ENCODE assay signal across 1 cellular context in genomic region chr1:46301406-46302090, GRCh38.
TF ChIP-seq lines count a peak whose summit lies in the region.

No MANE protein-coding gene starts in this region.

TF ChIP-seq in HepG2, 621 proteins besides CTCF, POLR2A, EP300 and RAD21 (continued from another document and continues in another):
- no peak for TF ChIP-seq PRDM15 (CRISPR knock-in tag; IDR thresholded peaks at IDR 0.05)
- TF ChIP-seq TFDP2 (CRISPR knock-in tag; IDR thresholded peaks at IDR 0.05), result no peak
- peak; percentile 18; the same call in 1 of the 2 replicates for TF ChIP-seq SAP130 (CRISPR knock-in tag; IDR thresholded peaks at IDR 0.05; ENCODE audit: low read depth)
- peak; percentile 24; the same call in 1 of the 2 replicates for TF ChIP-seq ZNF430 (CRISPR knock-in tag; IDR thresholded peaks at IDR 0.05)
- TF ChIP-seq ZNF510 (CRISPR knock-in tag; IDR thresholded peaks at IDR 0.05; ENCODE audit: low read depth), result no peak
- TF ChIP-seq, protein P1, sequence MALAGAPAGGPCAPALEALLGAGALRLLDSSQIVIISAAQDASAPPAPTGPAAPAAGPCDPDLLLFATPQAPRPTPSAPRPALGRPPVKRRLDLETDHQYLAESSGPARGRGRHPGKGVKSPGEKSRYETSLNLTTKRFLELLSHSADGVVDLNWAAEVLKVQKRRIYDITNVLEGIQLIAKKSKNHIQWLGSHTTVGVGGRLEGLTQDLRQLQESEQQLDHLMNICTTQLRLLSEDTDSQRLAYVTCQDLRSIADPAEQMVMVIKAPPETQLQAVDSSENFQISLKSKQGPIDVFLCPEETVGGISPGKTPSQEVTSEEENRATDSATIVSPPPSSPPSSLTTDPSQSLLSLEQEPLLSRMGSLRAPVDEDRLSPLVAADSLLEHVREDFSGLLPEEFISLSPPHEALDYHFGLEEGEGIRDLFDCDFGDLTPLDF (CRISPR knock-in tag; IDR thresholded peaks at IDR 0.05), result no peak
- no peak for TF ChIP-seq SOX5 (CRISPR knock-in tag; IDR thresholded peaks at IDR 0.05; ENCODE audit: borderline replicate concordance)
- peak; percentile 10; the same call in 1 of the 2 replicates for TF ChIP-seq DMAP1 (CRISPR knock-in tag; IDR thresholded peaks at IDR 0.05)
- no peak for TF ChIP-seq PITX1 (CRISPR knock-in tag; IDR thresholded peaks at IDR 0.05)
- TF ChIP-seq REST (IDR thresholded peaks at IDR 0.05; ENCODE audit: borderline replicate concordance in 1 of 2, low read depth in 1 of 2, low read length in 2 of 2), result no peak
- TF ChIP-seq NFIC (IDR thresholded peaks at IDR 0.05; ENCODE audit: low read length), result no peak
- TF ChIP-seq HMGA1 (CRISPR knock-in tag; conservative IDR thresholded peaks at IDR 0.05), result no peak
- TF ChIP-seq ZNF660 (CRISPR knock-in tag; IDR thresholded peaks at IDR 0.05; ENCODE audit: borderline replicate concordance, low read depth), result 0 out of 2 replicates have a peak, but pooled peaks have one; percentile 15
- 0 out of 2 replicates have a peak, but pooled peaks have one; percentile 10 for TF ChIP-seq ZNF557 (CRISPR knock-in tag; IDR thresholded peaks at IDR 0.05)
- TF ChIP-seq, protein P2, sequence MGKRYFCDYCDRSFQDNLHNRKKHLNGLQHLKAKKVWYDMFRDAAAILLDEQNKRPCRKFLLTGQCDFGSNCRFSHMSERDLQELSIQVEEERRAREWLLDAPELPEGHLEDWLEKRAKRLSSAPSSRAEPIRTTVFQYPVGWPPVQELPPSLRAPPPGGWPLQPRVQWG (CRISPR knock-in tag; IDR thresholded peaks at IDR 0.05; ENCODE audit: borderline replicate concordance, low read depth), result no peak
- no peak; the same call in 1 of the 2 replicates for TF ChIP-seq HES4 (CRISPR knock-in tag; IDR thresholded peaks at IDR 0.05; ENCODE audit: borderline replicate concordance)
- TF ChIP-seq TRAFD1 (CRISPR knock-in tag; IDR thresholded peaks at IDR 0.05; ENCODE audit: borderline replicate concordance), result no peak
- no peak for TF ChIP-seq ZNF644 (CRISPR knock-in tag; IDR thresholded peaks at IDR 0.05; ENCODE audit: low read depth)
- TF ChIP-seq NCOA5 (CRISPR knock-in tag; IDR thresholded peaks at IDR 0.05), result no peak
- TF ChIP-seq EEA1 (CRISPR knock-in tag; IDR thresholded peaks at IDR 0.05; ENCODE audit: borderline replicate concordance), result 0 out of 2 replicates have a peak, but pooled peaks have one; percentile 81
- TF ChIP-seq SKI (IDR thresholded peaks at IDR 0.05; ENCODE audit: partially characterized antibody), result no peak
- TF ChIP-seq ZNF441 (CRISPR knock-in tag; IDR thresholded peaks at IDR 0.05; ENCODE audit: borderline replicate concordance), result 0 out of 2 replicates have a peak, but pooled peaks have one; percentile 17
- TF ChIP-seq CEBPG (CRISPR knock-in tag; IDR thresholded peaks at IDR 0.05), result no peak
- TF ChIP-seq CHCHD3 (CRISPR knock-in tag; IDR thresholded peaks at IDR 0.05), result no peak
- TF ChIP-seq ZNF709 (CRISPR knock-in tag; IDR thresholded peaks at IDR 0.05), result peak; percentile 54; the same call in 1 of the 2 replicates
- 0 out of 2 replicates have a peak, but pooled peaks have one; percentile 58 for TF ChIP-seq ZSCAN22 (CRISPR knock-in tag; IDR thresholded peaks at IDR 0.05)
- no peak for TF ChIP-seq GPN1 (CRISPR knock-in tag; IDR thresholded peaks at IDR 0.05; ENCODE audit: borderline replicate concordance)
- no peak for TF ChIP-seq ZNF629 (CRISPR knock-in tag; conservative IDR thresholded peaks at IDR 0.05)
- TF ChIP-seq NONO (IDR thresholded peaks at IDR 0.05), result no peak
- TF ChIP-seq NONO (CRISPR knock-in tag; conservative IDR thresholded peaks at IDR 0.05), result no peak; the same call in 1 of the 2 replicates
- no peak for TF ChIP-seq HOXA5 (CRISPR knock-in tag; IDR thresholded peaks at IDR 0.05)
- TF ChIP-seq ELF4 (CRISPR knock-in tag; IDR thresholded peaks at IDR 0.05; ENCODE audit: borderline replicate concordance), result peak; percentile 85; the same call in 1 of the 2 replicates
- TF ChIP-seq GLI4 (CRISPR knock-in tag; IDR thresholded peaks at IDR 0.05; ENCODE audit: borderline replicate concordance), result no peak
- TF ChIP-seq ZBTB20 (CRISPR knock-in tag; IDR thresholded peaks at IDR 0.05; ENCODE audit: borderline replicate concordance, low read depth), result peak; percentile 15; the same call in 1 of the 2 replicates
- no peak for TF ChIP-seq ZNF282 (IDR thresholded peaks at IDR 0.05; ENCODE audit: partially characterized antibody)
- TF ChIP-seq TGIF2 (CRISPR knock-in tag; IDR thresholded peaks at IDR 0.05), result 0 out of 2 replicates have a peak, but pooled peaks have one; percentile 12
- 0 out of 2 replicates have a peak, but pooled peaks have one; percentile 26 for TF ChIP-seq WIZ (CRISPR knock-in tag; IDR thresholded peaks at IDR 0.05)
- no peak for TF ChIP-seq NFE2 (CRISPR knock-in tag; IDR thresholded peaks at IDR 0.05)
- TF ChIP-seq BCLAF1 (IDR thresholded peaks at IDR 0.05), result no peak
- no peak for TF ChIP-seq ERF (CRISPR knock-in tag; IDR thresholded peaks at IDR 0.05)
- 0 out of 2 replicates have a peak, but pooled peaks have one; percentile 40 for TF ChIP-seq ZSCAN31 (CRISPR knock-in tag; IDR thresholded peaks at IDR 0.05; ENCODE audit: low read depth)
- TF ChIP-seq FOXC1 (CRISPR knock-in tag; IDR thresholded peaks at IDR 0.05; ENCODE audit: borderline replicate concordance), result peak; percentile 51; the same call in 1 of the 2 replicates
- no peak; the same call in 1 of the 2 replicates for TF ChIP-seq ETV6 (CRISPR knock-in tag; conservative IDR thresholded peaks at IDR 0.05)
- no peak; the same call in 1 of the 2 replicates for TF ChIP-seq REXO4 (CRISPR knock-in tag; IDR thresholded peaks at IDR 0.05; ENCODE audit: borderline replicate concordance)
- no peak for TF ChIP-seq PAF1 (CRISPR knock-in tag; IDR thresholded peaks at IDR 0.05)
- peak; percentile 13; the same call in 1 of the 2 replicates for TF ChIP-seq EED (CRISPR knock-in tag; IDR thresholded peaks at IDR 0.05)
- TF ChIP-seq ZIK1 (CRISPR knock-in tag; IDR thresholded peaks at IDR 0.05; ENCODE audit: borderline replicate concordance, low read depth), result no peak
- 0 out of 2 replicates have a peak, but pooled peaks have one; percentile 25 for TF ChIP-seq PAX8 (CRISPR knock-in tag; IDR thresholded peaks at IDR 0.05; ENCODE audit: borderline replicate concordance)
- TF ChIP-seq POLR2AphosphoS5 (IDR thresholded peaks at IDR 0.05; ENCODE audit: low read depth, low read length), result 0 out of 2 replicates have a peak, but pooled peaks have one; percentile 6
